Comparison of ENCODE assay signal across 31 cellular contexts in genomic region chr5:81086881-81087281, GRCh38.
"Had no signal": no experiment of that assay in that cellular context is flagged by ENCODE, and none has a peak within 500 bp of the region (broad histone marks: within the 10 kb centered on the region; RNA-seq: fewer than 3 reads in every experiment).

No MANE protein-coding gene starts in this region.

- ATAC-seq: heart right ventricle; left colon; left ventricle myocardium superior; mucosa of descending colon; natural killer cell treated with Interleukin-12 subunit alpha and Interleukin-12 subunit beta and Interleukin-15 and Interleukin-18, amount 100 ng/mL, for 72 hours; stimulated activated effector memory CD8-positive, alpha-beta T cell treated with anti-CD3 and anti-CD28 coated beads, Interleukin-12 subunit alpha, Interleukin-12 subunit beta, amount 100 ng/mL, for 72 hours had no signal

- DNase-seq: cerebellar nuclear complex; effector CD8-positive, alpha-beta T cell; foreskin melanocyte; glutamatergic neuron; heart right ventricle; hypothalamus; immature natural killer cell; islet precursor cell; kidney glomerular epithelial cell; left colon; left ventricle myocardium superior; mesenchymal stem cell; mucosa of descending colon; naive B cell; sigmoid colon; stimulated activated CD4-positive, alpha-beta T cell treated with anti-CD3 and anti-CD28 coated beads, Interleukin-2, amount 100 ng/mL, for 24 hours; stimulated activated CD4-positive, alpha-beta T cell treated with anti-CD3 and anti-CD28 coated beads, Interleukin-4, amount 100 ng/mL, for 24 hours; stimulated activated naive CD4-positive, alpha-beta T cell treated with Interleukin-2 at 50 U/mL for 16 hours; stomach; tibial artery had no signal

- H3K27ac ChIP-seq: esophagus muscularis mucosa, heart right ventricle, parathyroid adenoma, sigmoid colon, stomach, tibial artery had no signal

- H3K4me1 ChIP-seq: esophagus muscularis mucosa, heart right ventricle, parathyroid adenoma, sigmoid colon, stomach, tibial artery had no signal

- H2AFZ ChIP-seq: parathyroid adenoma had no signal

- H3K27me3 Mint-ChIP-seq: progenitor cell of endocrine pancreas, type B pancreatic cell had no signal

- H3K9me3 Mint-ChIP-seq: dendritic cell treated with granulocyte-macrophage colony-stimulating factor and Interleukin-4, amounts not matched to agents 40 ng/mL and 50 ng/mL, for 4 days; immature natural killer cell; mesothelial cell of epicardium; naive B cell; natural killer cell treated with Interleukin-12 subunit alpha and Interleukin-12 subunit beta and Interleukin-15 and Interleukin-18, amount 100 ng/mL, for 72 hours; neural crest cell; stimulated activated effector memory CD8-positive, alpha-beta T cell treated with anti-CD3 and anti-CD28 coated beads, Interleukin-12 subunit alpha, Interleukin-12 subunit beta, amount 100 ng/mL, for 72 hours; type B pancreatic cell had no signal

- H3K9me3 ChIP-seq: esophagus muscularis mucosa, heart right ventricle, mucosa of descending colon, sigmoid colon, stomach, tibial artery had no signal

- H3K27me3 ChIP-seq: esophagus muscularis mucosa, heart right ventricle, sigmoid colon, stomach, tibial artery had no signal

- H3K79me2 ChIP-seq: parathyroid adenoma had no signal

- H3K36me3 Mint-ChIP-seq: naive B cell; natural killer cell treated with Interleukin-12 subunit alpha and Interleukin-12 subunit beta and Interleukin-15 and Interleukin-18, amount 100 ng/mL, for 72 hours; type B pancreatic cell had no signal

- FAIRE-seq: endothelial cell of umbilical vein had no signal

- H3K4me3 ChIP-seq: esophagus muscularis mucosa, lung, mucosa of descending colon, sigmoid colon, stomach, tibial artery had no signal

- H3K4me3 Mint-ChIP-seq: dendritic cell treated with granulocyte-macrophage colony-stimulating factor and Interleukin-4, amounts not matched to agents 40 ng/mL and 50 ng/mL, for 4 days; immature natural killer cell; mesothelial cell of epicardium; naive B cell; natural killer cell treated with Interleukin-12 subunit alpha and Interleukin-12 subunit beta and Interleukin-15 and Interleukin-18, amount 100 ng/mL, for 72 hours; neural crest cell; stimulated activated effector memory CD8-positive, alpha-beta T cell treated with anti-CD3 and anti-CD28 coated beads, Interleukin-12 subunit alpha, Interleukin-12 subunit beta, amount 100 ng/mL, for 72 hours; type B pancreatic cell had no signal

- H3K4me1 Mint-ChIP-seq: immature natural killer cell; mesothelial cell of epicardium; naive B cell; neural crest cell; stimulated activated effector memory CD8-positive, alpha-beta T cell treated with anti-CD3 and anti-CD28 coated beads, Interleukin-12 subunit alpha, Interleukin-12 subunit beta, amount 100 ng/mL, for 72 hours had no signal

- H3K27ac Mint-ChIP-seq: dendritic cell treated with granulocyte-macrophage colony-stimulating factor and Interleukin-4, amounts not matched to agents 40 ng/mL and 50 ng/mL, for 4 days; immature natural killer cell; mesothelial cell of epicardium; naive B cell; natural killer cell treated with Interleukin-12 subunit alpha and Interleukin-12 subunit beta and Interleukin-15 and Interleukin-18, amount 100 ng/mL, for 72 hours; progenitor cell of endocrine pancreas; stimulated activated effector memory CD8-positive, alpha-beta T cell treated with anti-CD3 and anti-CD28 coated beads, Interleukin-12 subunit alpha, Interleukin-12 subunit beta, amount 100 ng/mL, for 72 hours; type B pancreatic cell had no signal

- H3K9ac ChIP-seq: parathyroid adenoma had no signal

- H3K36me3 ChIP-seq: tibial artery had no signal
